Comparison of ENCODE assay signal across 25 cellular contexts in the genomic region with DNA sequence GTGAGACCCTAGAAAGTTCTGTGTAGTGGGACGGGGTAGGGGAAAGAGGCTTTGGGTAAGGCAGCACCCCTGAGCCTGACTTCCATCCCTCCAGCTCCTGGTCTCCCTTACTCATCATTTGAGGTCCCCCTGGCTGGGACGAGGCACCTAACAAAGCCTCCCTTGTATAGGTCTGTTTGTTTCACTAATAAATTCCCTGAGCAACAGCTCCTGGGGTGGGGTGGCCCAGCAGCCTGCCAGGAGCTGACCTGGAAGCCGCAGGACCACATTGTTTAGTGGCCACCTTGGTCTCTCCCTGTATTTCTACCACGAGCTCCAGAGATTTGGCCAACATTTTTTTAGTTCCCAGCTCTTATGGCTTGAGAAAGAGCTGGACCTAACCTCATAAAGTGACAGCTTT. TPM values are rescaled to one million over a fixed set of nuclear protein-coding genes. Genes with fewer than 3 reads are reported as not detected.
A peak's percentile ranks its signal among the peaks of the same experiment; 100 is the strongest.
DNase-seq lines count a peak whose midpoint lies in the region; ATAC-seq, FAIRE-seq and TF ChIP-seq lines count a peak whose summit lies in the region.
"Had no signal": no experiment of that assay in that cellular context is flagged by ENCODE, and none has a peak within 500 bp of the region (broad histone marks: within the 10 kb centered on the region; RNA-seq: fewer than 3 reads in every experiment).

No MANE protein-coding gene starts in this region.

- CTCF ChIA-PET in GM12878 (lab: Yijun Ruan, JAX), result interaction anchor here (0.7 to 18.1 kb wide), 29 partner anchors 8 to 301 kb away, joined by 3 to 463 read pairs (median 5); partner anchors contain the start of genes CDK5RAP3, NFE2L1, PNPO and PRR15L
- CTCF ChIA-PET in CD4-positive, alpha-beta T cell (lab: Charles Lee), result interaction anchor here (0.7 to 6.2 kb wide), 7 partner anchors 9 to 108 kb away, joined by 3 to 70 read pairs (median 7); partner anchors contain the start of genes CDK5RAP3 and PNPO

- intact Hi-C loops in GM12878 (cut with micrococcal nuclease; ENCODE audit: unreplicated experiment) (no loop called here), right lobe of liver (cut with DNase I) (no loop called here), stomach (cut with DNase I; ENCODE audit: low total_unique reads) (no loop called here), aorta (cut with DNase I) (no loop called here)
- intact Hi-C loops in CD4-positive, alpha-beta T cell (cut with DNase I, micrococcal nuclease), result no loop called here

- H3K9me3 ChIP-seq in GM12878 (replicated peaks; ENCODE audit: control insufficient read depth, insufficient read depth, low read length), result no peaks in the 10 kb centered on the region
- no peaks in the 10 kb centered on the region for H3K9me3 ChIP-seq in right lobe of liver
- no peaks in the 10 kb centered on the region for H3K9me3 ChIP-seq in stomach
- H3K9me3 ChIP-seq in CD4-positive, alpha-beta T cell (ENCODE audit: control insufficient read depth, low read length), result no peaks in the 10 kb centered on the region
- no peaks in the 10 kb centered on the region for H3K9me3 ChIP-seq in aorta (ENCODE audit: control insufficient read depth, low read length)
- H3K9me3 ChIP-seq: heart left ventricle had no signal

- BruUV-seq in GM12878 (replicated peaks; lab: Mats Ljungman, UMichigan), result no TSS peak

- H3K4me3 ChIP-seq in GM12878 (no peak overlapping the region), right lobe of liver (peak overlapping the region in 1 of 3 donors; percentile 52), stomach (peak overlapping the region in 1 of 4 donors; percentile 33), GM23338 (no peak overlapping the region), aorta (ENCODE audit: low read length in 2 of 2) (no peak overlapping the region)

- in situ Hi-C loops in GM12878 (cut with MboI), result no loop called here

- H3K4me2 ChIP-seq in GM12878 (ENCODE audit: control insufficient read depth, insufficient read depth) (peak overlapping the region; percentile 84), GM23338 (no peak overlapping the region)

- ATAC-seq in GM12878 (no peak), right lobe of liver (no peak), HG02973 (IDR thresholded peaks at IDR 0.05; ENCODE audit: unreplicated experiment) (no peak), GM23338 (no peak), aorta (ENCODE audit: low FRiP score) (no peak)
- no peak for ATAC-seq in CD4-positive, alpha-beta T cell (ENCODE audit: poor library complexity)
- ATAC-seq: stimulated activated naive CD8-positive, alpha-beta T cell treated with anti-CD3 and anti-CD28 coated beads, Interleukin-15, Interleukin-2, amounts not matched to agents 100 U/mL and 50 U/mL, for 24 hours had no signal

- no peaks in the 10 kb centered on the region for H3K27me3 ChIP-seq in GM12878 (replicated peaks in 1 of 2; ENCODE audit: control insufficient read depth in 2 of 2, insufficient read depth in 2 of 2, low read length in 1 of 2)
- H3K27me3 ChIP-seq in right lobe of liver, result no peaks in the 10 kb centered on the region
- no peaks in the 10 kb centered on the region for H3K27me3 ChIP-seq in stomach
- no peaks in the 10 kb centered on the region for H3K27me3 ChIP-seq in CD4-positive, alpha-beta T cell (ENCODE audit: control insufficient read depth, insufficient read depth, low read length)
- no peaks in the 10 kb centered on the region for H3K27me3 ChIP-seq in GM23338 (ENCODE audit: insufficient read depth)
- no peaks in the 10 kb centered on the region for H3K27me3 ChIP-seq in aorta (ENCODE audit: control insufficient read depth in 1 of 2, insufficient read depth in 2 of 2, low read length in 1 of 2)
- H3K27me3 ChIP-seq: heart left ventricle had no signal

- H3K9ac ChIP-seq in GM12878 (ENCODE audit: control insufficient read depth, insufficient read depth, low read length), result no peak overlapping the region

- H3K27me3 Mint-ChIP-seq in CD4-positive, alpha-beta T cell, result no peaks in the 10 kb centered on the region
- peaks cover 4% of the 10 kb centered on the region for H3K27me3 Mint-ChIP-seq in GM23338 (ENCODE audit: insufficient read depth, low read depth, poor library complexity)
- H3K27me3 Mint-ChIP-seq: activated CD4-positive, alpha-beta memory T cell treated with anti-CD3 and anti-CD28 coated beads, Interleukin-2, amount 10 ng/mL, durations not matched to agents 7 days and 5 days; CD4-positive, CD25-positive, alpha-beta regulatory T cell; IgD-negative memory B cell; type B pancreatic cell had no signal

- H3K4me3 Mint-ChIP-seq in CD4-positive, alpha-beta T cell, result no peak overlapping the region
- no peak overlapping the region for H3K4me3 Mint-ChIP-seq in GM23338
- H3K4me3 Mint-ChIP-seq: activated CD4-positive, alpha-beta memory T cell treated with anti-CD3 and anti-CD28 coated beads, Interleukin-2, amount 10 ng/mL, durations not matched to agents 7 days and 5 days; type B pancreatic cell had no signal

- TF ChIP-seq EP300 in GM12878 (IDR thresholded peaks at IDR 0.05; ENCODE audit: borderline replicate concordance in 1 of 2, control insufficient read depth in 1 of 2, low read depth in 2 of 2, low read length in 2 of 2) (no peak), stomach (IDR thresholded peaks at IDR 0.05) (no peak)

- H4K20me1 ChIP-seq in GM12878 (ENCODE audit: control insufficient read depth, insufficient read depth), result no peaks in the 10 kb centered on the region
- H4K20me1 ChIP-seq in GM23338 (replicated peaks; ENCODE audit: insufficient read depth), result no peaks in the 10 kb centered on the region

- H3K36me3 ChIP-seq in GM12878 (ENCODE audit: control insufficient read depth in 2 of 2, insufficient read depth in 2 of 2, low read length in 1 of 2) (peaks cover 3 to 8% of the 10 kb centered on the region in 2 experiments), right lobe of liver (no peaks in the 10 kb centered on the region), stomach (peaks cover 3 to 52% (median 31%) of the 10 kb centered on the region in 4 donors), GM23338 (ENCODE audit: insufficient read depth) (no peaks in the 10 kb centered on the region), aorta (ENCODE audit: control insufficient read depth in 1 of 2, insufficient read depth in 2 of 2, low read length in 1 of 2) (peaks cover 0 to 2% of the 10 kb centered on the region in 2 donors)

- TF ChIP-seq CTCF in GM12878 (IDR thresholded peaks at IDR 0.05 in 2 of 3, conservative IDR thresholded peaks at IDR 0.05 in 1 of 3; ENCODE audit: control insufficient read depth in 2 of 3, extremely low read depth in 1 of 3, insufficient read depth in 1 of 3, low read depth in 3 of 3, low read length in 3 of 3) (no peak), right lobe of liver (IDR thresholded peaks at IDR 0.05) (no peak), stomach (IDR thresholded peaks at IDR 0.05) (no peak), GM23338 (conservative IDR thresholded peaks at IDR 0.05; ENCODE audit: low read depth in 2 of 2) (no peak)
- TF ChIP-seq CTCF in CD4-positive, alpha-beta T cell (IDR thresholded peaks at IDR 0.05), result no peak

- peaks cover 2% of the 10 kb centered on the region; the same call in 1 of the 2 replicates for H3F3A ChIP-seq in GM23338 (replicated peaks; ENCODE audit: low read depth)

- peaks cover 32% of the 10 kb centered on the region for H3K4me1 Mint-ChIP-seq in CD4-positive, alpha-beta T cell (ENCODE audit: low read depth)
- peaks cover 19% of the 10 kb centered on the region for H3K4me1 Mint-ChIP-seq in GM23338

- TF ChIP-seq POLR2A in GM12878 (IDR thresholded peaks at IDR 0.05; ENCODE audit: low read depth, low read length), result no peak
- TF ChIP-seq POLR2A in right lobe of liver (IDR thresholded peaks at IDR 0.05), result no peak
- TF ChIP-seq POLR2A in stomach (IDR thresholded peaks at IDR 0.05), result no peak

- POLR2A ChIA-PET in GM12878 (lab: Charles Lee), result interaction anchor here (0.6 to 4.6 kb wide), 11 partner anchors 9 to 78 kb away, joined by 3 to 39 read pairs (median 4); partner anchors contain the start of genes CDK5RAP3, PNPO and SP2
- POLR2A ChIA-PET in CD4-positive, alpha-beta T cell (lab: Charles Lee), result interaction anchor here (0.6 to 4.8 kb wide), 5 partner anchors 9 to 55 kb away, joined by 3 to 23 read pairs (median 6); partner anchors contain the start of genes CDK5RAP3 and PNPO

- no peak overlapping the region for H3K27ac ChIP-seq in GM12878 (ENCODE audit: control insufficient read depth, insufficient read depth)
- peak overlapping the region; percentile 86 to 98 (median 93) for H3K27ac ChIP-seq in right lobe of liver
- H3K27ac ChIP-seq in stomach, result peak overlapping the region; percentile 86 to 94 (median 91)
- no peak overlapping the region for H3K27ac ChIP-seq in CD4-positive, alpha-beta T cell (ENCODE audit: low read depth, low read length)
- H3K27ac ChIP-seq in GM23338 (ENCODE audit: low read depth), result no peak overlapping the region
- no peak overlapping the region for H3K27ac ChIP-seq in aorta (ENCODE audit: low read depth in 1 of 2, low read length in 2 of 2)

- TF ChIP-seq RAD21 in GM12878 (IDR thresholded peaks at IDR 0.05; ENCODE audit: insufficient read depth, low read depth, low read length), result no peak

- RAD21 ChIA-PET in GM12878 (lab: Charles Lee; ENCODE audit: unreplicated experiment), result interaction anchor here (0.8 to 7.6 kb wide), 21 partner anchors 9 to 110 kb away, joined by 3 to 126 read pairs (median 6); partner anchors contain the start of genes CDK5RAP3, PNPO, SCRN2 and SP6

- WGBS in GM12878 (ENCODE audit: insufficient coverage, insufficient replicate concordance, low lambda C conversion rate, missing lambda C conversion rate), result 75% methylated on average over 4 of the region's 4 CpGs
- 100% methylated on average over 1 of the region's 4 CpGs for WGBS in right lobe of liver (ENCODE audit: insufficient coverage, low coverage, low lambda C conversion rate, missing lambda C conversion rate)
- WGBS in stomach, 5 donors, result 45 to 58% (median 50%) methylated on average over 4 of the region's 4 CpGs
- WGBS in aorta, 2 donors, result 88 to 90% methylated on average over 4 of the region's 4 CpGs

- H3K36me3 Mint-ChIP-seq in CD4-positive, alpha-beta T cell (ENCODE audit: low read depth), result peaks cover 17% of the 10 kb centered on the region
- no peaks in the 10 kb centered on the region; the same call in 1 of the 3 replicates for H3K36me3 Mint-ChIP-seq in GM23338 (ENCODE audit: low read depth)
- H3K36me3 Mint-ChIP-seq: type B pancreatic cell had no signal

- DNase-seq in HT-29 (ENCODE audit: low spot score) (peak; percentile 71), GM12878 (ENCODE audit: low read depth, low spot score) (no peak), right lobe of liver (no peak), stomach (no peak), GM23338 (ENCODE audit: low spot score) (no peak), aorta (no peak)
- DNase-seq in CD4-positive, alpha-beta T cell, result no peak
- DNase-seq: activated CD4-positive, alpha-beta memory T cell treated with anti-CD3 and anti-CD28 coated beads, Interleukin-2, amount 10 ng/mL, durations not matched to agents 7 days and 5 days; activated CD4-positive, CD25-positive, alpha-beta regulatory T cell; activated effector memory CD4-positive, alpha-beta T cell treated with anti-CD3 and anti-CD28 coated beads, Interleukin-2, amount 50 U/mL, for 16 hours; cortex of kidney; DMS 273 treated with DMSO at 0.1 percent for 48 hours; H7; heart left ventricle; NCI-H1436; NCI-H524; stimulated activated CD4-positive, alpha-beta T cell treated with anti-CD3 and anti-CD28 coated beads, Interleukin-4, amount 100 ng/mL, for 24 hours; stimulated activated naive CD8-positive, alpha-beta T cell treated with anti-CD3 and anti-CD28 coated beads, Interleukin-15, Interleukin-2, amounts not matched to agents 100 U/mL and 50 U/mL, for 24 hours; T1000 had no signal

- H3K4me1 ChIP-seq in GM12878 (ENCODE audit: control insufficient read depth, insufficient read depth, low read length), result peaks cover 33% of the 10 kb centered on the region
- H3K4me1 ChIP-seq in right lobe of liver, result peaks cover 0 to 78% (median 29%) of the 10 kb centered on the region in 4 donors
- H3K4me1 ChIP-seq in stomach, result peaks cover 46 to 80% (median 66%) of the 10 kb centered on the region in 4 donors
- H3K4me1 ChIP-seq in GM23338 (ENCODE audit: insufficient read depth), result 0 out of 2 replicates have a peak, but pooled peaks cover 5% of the 10 kb centered on the region
- no peaks in the 10 kb centered on the region for H3K4me1 ChIP-seq in aorta (ENCODE audit: control insufficient read depth in 1 of 2, insufficient read depth in 2 of 2, low read length in 2 of 2)

- no peak overlapping the region for H2AFZ ChIP-seq in GM12878 (ENCODE audit: control insufficient read depth, low read depth, low read length)
- H2AFZ ChIP-seq in GM23338, result no peak overlapping the region

- H3K9me3 Mint-ChIP-seq in CD4-positive, alpha-beta T cell, result no peaks in the 10 kb centered on the region
- H3K9me3 Mint-ChIP-seq in GM23338, result no peaks in the 10 kb centered on the region
- H3K9me3 Mint-ChIP-seq: activated CD4-positive, alpha-beta memory T cell treated with anti-CD3 and anti-CD28 coated beads, Interleukin-2, amount 10 ng/mL, durations not matched to agents 7 days and 5 days; CD4-positive, CD25-positive, alpha-beta regulatory T cell; IgD-negative memory B cell; type B pancreatic cell had no signal

- no peak for FAIRE-seq in GM12878 (lab: Jason Lieb, UNC)
- FAIRE-seq: bronchial epithelial cell had no signal

- SMC1A ChIA-PET in GM12878 (lab: Charles Lee; ENCODE audit: uncharacterized antibody, unreplicated experiment), result interaction anchor here (0.7 to 8.1 kb wide), 20 partner anchors 9 to 107 kb away, joined by 3 to 158 read pairs (median 8); partner anchors contain the start of genes CDK5RAP3, PNPO, SCRN2 and SP2

- no peak overlapping the region for H3K27ac Mint-ChIP-seq in CD4-positive, alpha-beta T cell
- H3K27ac Mint-ChIP-seq in GM23338, result no peak overlapping the region
- H3K27ac Mint-ChIP-seq: activated CD4-positive, alpha-beta memory T cell treated with anti-CD3 and anti-CD28 coated beads, Interleukin-2, amount 10 ng/mL, durations not matched to agents 7 days and 5 days; type B pancreatic cell had no signal

- H3K9me2 ChIP-seq in GM23338 (ENCODE audit: insufficient read depth), result no peaks in the 10 kb centered on the region

- no peaks in the 10 kb centered on the region for H3K79me2 ChIP-seq in GM12878 (ENCODE audit: control insufficient read depth, insufficient read depth, low read length)
- no peaks in the 10 kb centered on the region for H3K79me2 ChIP-seq in GM23338 (replicated peaks; ENCODE audit: insufficient read depth)

RNA-seq across cellular contexts. Expression of gene PRR15L, which starts 7.2 kb away (rescaled TPM):
- total RNA-seq in HT-29 (2014; rRNA removed; shearing (Covaris generic)), result 54.3 and 59.6 TPM in 2 replicates
- not detected in 2 replicates for total RNA-seq in GM12878 (2013; cell fraction: nucleolus; rRNA removed)
- total RNA-seq in GM12878 (2014; rRNA removed), result not detected in 2 replicates
- not detected in 2 replicates for total RNA-seq in GM12878 (2014; rRNA removed; fragmentation: Illumina TruSeq; extraction: Trizol)
- not detected in 2 replicates for total RNA-seq in GM12878 (2021)
- polyA plus RNA-seq in GM12878 (2011; ENCODE audit: low read depth), result not detected
- polyA plus RNA-seq in GM12878 (2011; rRNA removed), result not detected in 2 replicates
- polyA plus RNA-seq in GM12878 (2011; cell fraction: cytosol; rRNA removed), result not detected in 2 replicates
- not detected in 2 replicates for polyA plus RNA-seq in GM12878 (2011; cell fraction: nucleus; rRNA removed)
- 0.11 TPM in 1 of 2 replicates, not detected in the other for polyA plus RNA-seq in GM12878 (2012)
- not detected in 2 replicates for polyA plus RNA-seq in GM12878 (2014; fragmentation: Illumina TruSeq; extraction: Trizol)
- polyA plus RNA-seq in GM12878 (2014; fragmentation: Nextera tagmentation; extraction: Ambion mirVana), result not detected
- polyA plus RNA-seq in GM12878 (2014; rRNA removed), result not detected in 2 replicates
- under 1 TPM; 0.11 to 0.18 TPM for polyA plus RNA-seq in GM12878 (2016; fragmentation: Nextera tagmentation; extraction: Ambion mirVana)
- not detected in 2 replicates for polyA minus RNA-seq in GM12878 (2011; rRNA and poly(A)+ RNA removed)
- not detected in 2 replicates for polyA minus RNA-seq in GM12878 (2011; cell fraction: cytosol; rRNA and poly(A)+ RNA removed)
- not detected in 2 replicates for polyA minus RNA-seq in GM12878 (2011; cell fraction: nucleus; rRNA and poly(A)+ RNA removed)
- total RNA-seq in right lobe of liver, result 1 to 10 TPM in 1 of 6 experiments, under 1 TPM in 5; 0.19 to 1.1 (median 0.47) TPM
- 10 to 100 TPM; 23.9 to 93.6 (median 69.8) TPM for total RNA-seq in stomach
- polyA plus RNA-seq in stomach, result 100 to 1,000 TPM in 1 of 3 donors, 10 to 100 TPM in 2; 71.0 to 102 (median 97.9) TPM
- total RNA-seq in CD4-positive, alpha-beta T cell, result not detected
- not detected in 2 replicates for total RNA-seq in GM23338 (2014; rRNA removed; shearing (Covaris generic))
- polyA plus RNA-seq in GM23338 (2016; fragmentation: Nextera tagmentation; extraction: Ambion mirVana), result 0.57 and 0.66 TPM in 2 replicates
- not detected for total RNA-seq in aorta
- 10 to 100 TPM in 1 of 2 donors, under 1 TPM in 1; 0.87 to 43.5 TPM for polyA plus RNA-seq in aorta
- total RNA-seq: activated CD4-positive, alpha-beta memory T cell treated with anti-CD3 and anti-CD28 coated beads, Interleukin-2, amount 10 ng/mL, durations not matched to agents 7 days and 5 days; CD4-positive, CD25-positive, alpha-beta regulatory T cell had no signal
- polyA plus RNA-seq: AG04450, IgD-negative memory B cell had no signal

RNA-seq across cellular contexts. Expression of gene PNPO, which starts 9.1 kb away (rescaled TPM):
- 26.4 and 28.4 TPM in 2 replicates for total RNA-seq in HT-29 (2014; rRNA removed; shearing (Covaris generic))
- total RNA-seq in GM12878 (2013; cell fraction: nucleolus; rRNA removed), result 17.5 and 17.7 TPM in 2 replicates
- total RNA-seq in GM12878 (2014; rRNA removed), result 43.4 and 45.9 TPM in 2 replicates
- 33.6 and 34.5 TPM in 2 replicates for total RNA-seq in GM12878 (2014; rRNA removed; fragmentation: Illumina TruSeq; extraction: Trizol)
- total RNA-seq in GM12878 (2021), result 47.9 and 52.6 TPM in 2 replicates
- 8.7 TPM for polyA plus RNA-seq in GM12878 (2011; ENCODE audit: low read depth)
- 22.1 and 30.1 TPM in 2 replicates for polyA plus RNA-seq in GM12878 (2011; rRNA removed)
- polyA plus RNA-seq in GM12878 (2011; cell fraction: cytosol; rRNA removed), result 33.5 and 36.9 TPM in 2 replicates
- polyA plus RNA-seq in GM12878 (2011; cell fraction: nucleus; rRNA removed), result 10.9 and 14.7 TPM in 2 replicates
- 9.9 and 11.5 TPM in 2 replicates for polyA plus RNA-seq in GM12878 (2012)
- 40.1 and 41.3 TPM in 2 replicates for polyA plus RNA-seq in GM12878 (2014; fragmentation: Illumina TruSeq; extraction: Trizol)
- polyA plus RNA-seq in GM12878 (2014; fragmentation: Nextera tagmentation; extraction: Ambion mirVana), result 10 to 100 TPM; 13.9 to 32.3 TPM
- 32.9 and 34.1 TPM in 2 replicates for polyA plus RNA-seq in GM12878 (2014; rRNA removed)
- 10 to 100 TPM; 40.2 to 42.1 TPM for polyA plus RNA-seq in GM12878 (2016; fragmentation: Nextera tagmentation; extraction: Ambion mirVana)
- 45.1 and 55.3 TPM in 2 replicates for polyA minus RNA-seq in GM12878 (2011; rRNA and poly(A)+ RNA removed)
- 14.4 and 18.4 TPM in 2 replicates for polyA minus RNA-seq in GM12878 (2011; cell fraction: cytosol; rRNA and poly(A)+ RNA removed)
- 8.6 and 18.3 TPM in 2 replicates for polyA minus RNA-seq in GM12878 (2011; cell fraction: nucleus; rRNA and poly(A)+ RNA removed)
- 100 to 1,000 TPM in 5 of 6 experiments, 10 to 100 TPM in 1; 85.0 to 151 (median 124) TPM for total RNA-seq in right lobe of liver
- total RNA-seq in stomach, result 10 to 100 TPM in 4 of 5 donors, not detected in 1; 12.1 to 44.2 (median 19.8) TPM
- 10 to 100 TPM in 1 of 3 donors, 1 to 10 TPM in 2; 7.6 to 10.3 (median 8.6) TPM for polyA plus RNA-seq in stomach
- 1 to 10 TPM; 2.2 to 2.4 TPM for total RNA-seq in CD4-positive, alpha-beta T cell
- total RNA-seq in GM23338 (2014; rRNA removed; shearing (Covaris generic)), result 12.7 and 21.8 TPM in 2 replicates
- polyA plus RNA-seq in GM23338 (2016; fragmentation: Nextera tagmentation; extraction: Ambion mirVana), result 3.9 and 5.0 TPM in 2 replicates
- total RNA-seq in aorta, result 10 to 100 TPM; 14.3 to 19.5 TPM
- 1 to 10 TPM; 4.9 to 6.9 TPM for polyA plus RNA-seq in aorta

RNA-seq across cellular contexts. Expression of gene CDK5RAP3, which starts 20.5 kb away (rescaled TPM):
- 132 and 142 TPM in 2 replicates for total RNA-seq in HT-29 (2014; rRNA removed; shearing (Covaris generic))
- 248 and 271 TPM in 2 replicates for total RNA-seq in GM12878 (2013; cell fraction: nucleolus; rRNA removed)
- total RNA-seq in GM12878 (2014; rRNA removed), result 150 and 159 TPM in 2 replicates
- total RNA-seq in GM12878 (2014; rRNA removed; fragmentation: Illumina TruSeq; extraction: Trizol), result 92.1 and 99.9 TPM in 2 replicates
- 168 and 177 TPM in 2 replicates for total RNA-seq in GM12878 (2021)
- 293 TPM for polyA plus RNA-seq in GM12878 (2011; ENCODE audit: low read depth)
- 101 and 127 TPM in 2 replicates for polyA plus RNA-seq in GM12878 (2011; rRNA removed)
- 142 and 155 TPM in 2 replicates for polyA plus RNA-seq in GM12878 (2011; cell fraction: cytosol; rRNA removed)
- polyA plus RNA-seq in GM12878 (2011; cell fraction: nucleus; rRNA removed), result 1,072 and 1,222 TPM in 2 replicates
- polyA plus RNA-seq in GM12878 (2012), result 245 and 255 TPM in 2 replicates
- polyA plus RNA-seq in GM12878 (2014; fragmentation: Illumina TruSeq; extraction: Trizol), result 129 and 163 TPM in 2 replicates
- 100 to 1,000 TPM in 1 of 2 experiments, 10 to 100 TPM in 1; 69.4 to 160 TPM for polyA plus RNA-seq in GM12878 (2014; fragmentation: Nextera tagmentation; extraction: Ambion mirVana)
- 204 and 209 TPM in 2 replicates for polyA plus RNA-seq in GM12878 (2014; rRNA removed)
- 100 to 1,000 TPM; 223 to 237 TPM for polyA plus RNA-seq in GM12878 (2016; fragmentation: Nextera tagmentation; extraction: Ambion mirVana)
- 97.9 and 132 TPM in 2 replicates for polyA minus RNA-seq in GM12878 (2011; rRNA and poly(A)+ RNA removed)
- polyA minus RNA-seq in GM12878 (2011; cell fraction: cytosol; rRNA and poly(A)+ RNA removed), result 21.6 and 32.2 TPM in 2 replicates
- polyA minus RNA-seq in GM12878 (2011; cell fraction: nucleus; rRNA and poly(A)+ RNA removed), result 148 and 158 TPM in 2 replicates
- total RNA-seq in right lobe of liver, result 100 to 1,000 TPM in 3 of 6 experiments, 10 to 100 TPM in 3; 47.3 to 119 (median 99.7) TPM
- 100 to 1,000 TPM; 101 to 682 (median 474) TPM for total RNA-seq in stomach
- polyA plus RNA-seq in stomach, result 100 to 1,000 TPM; 155 to 300 (median 242) TPM
- total RNA-seq in CD4-positive, alpha-beta T cell, result 100 to 1,000 TPM; 206 to 224 TPM
- 67.0 and 106 TPM in 2 replicates for total RNA-seq in GM23338 (2014; rRNA removed; shearing (Covaris generic))
- polyA plus RNA-seq in GM23338 (2016; fragmentation: Nextera tagmentation; extraction: Ambion mirVana), result 78.9 and 92.6 TPM in 2 replicates
- 100 to 1,000 TPM in 1 of 2 donors, 10 to 100 TPM in 1; 99.5 to 196 TPM for total RNA-seq in aorta
- polyA plus RNA-seq in aorta, result 100 to 1,000 TPM in 1 of 2 donors, 10 to 100 TPM in 1; 66.1 to 679 TPM

RNA-seq across cellular contexts. Expression of gene SP2, which starts 54.4 kb away (rescaled TPM):
- 6.5 and 7.9 TPM in 2 replicates for total RNA-seq in HT-29 (2014; rRNA removed; shearing (Covaris generic))
- 5.2 and 5.3 TPM in 2 replicates for total RNA-seq in GM12878 (2013; cell fraction: nucleolus; rRNA removed)
- 1.8 and 2.1 TPM in 2 replicates for total RNA-seq in GM12878 (2014; rRNA removed)
- 1.6 TPM in 2 replicates for total RNA-seq in GM12878 (2014; rRNA removed; fragmentation: Illumina TruSeq; extraction: Trizol)
- 16.8 and 17.9 TPM in 2 replicates for total RNA-seq in GM12878 (2021)
- 8.5 TPM for polyA plus RNA-seq in GM12878 (2011; ENCODE audit: low read depth)
- 1.1 and 2.3 TPM in 2 replicates for polyA plus RNA-seq in GM12878 (2011; rRNA removed)
- 3.1 and 3.5 TPM in 2 replicates for polyA plus RNA-seq in GM12878 (2011; cell fraction: cytosol; rRNA removed)
- polyA plus RNA-seq in GM12878 (2011; cell fraction: nucleus; rRNA removed), result 5.9 and 11.4 TPM in 2 replicates
- 12.1 and 20.9 TPM in 2 replicates for polyA plus RNA-seq in GM12878 (2012)
- 12.9 and 19.1 TPM in 2 replicates for polyA plus RNA-seq in GM12878 (2014; fragmentation: Illumina TruSeq; extraction: Trizol)
- 1 to 10 TPM; 1.2 to 1.9 TPM for polyA plus RNA-seq in GM12878 (2014; fragmentation: Nextera tagmentation; extraction: Ambion mirVana)
- 7.3 and 10.4 TPM in 2 replicates for polyA plus RNA-seq in GM12878 (2014; rRNA removed)
- 10 to 100 TPM; 17.6 to 18.0 TPM for polyA plus RNA-seq in GM12878 (2016; fragmentation: Nextera tagmentation; extraction: Ambion mirVana)
- polyA minus RNA-seq in GM12878 (2011; rRNA and poly(A)+ RNA removed), result 2.8 and 3.5 TPM in 2 replicates
- 6.1 and 6.8 TPM in 2 replicates for polyA minus RNA-seq in GM12878 (2011; cell fraction: cytosol; rRNA and poly(A)+ RNA removed)
- 0.85 and 2.0 TPM in 2 replicates for polyA minus RNA-seq in GM12878 (2011; cell fraction: nucleus; rRNA and poly(A)+ RNA removed)
- total RNA-seq in right lobe of liver, result 1 to 10 TPM; 3.1 to 7.9 (median 5.5) TPM
- total RNA-seq in stomach, result 10 to 100 TPM in 2 of 5 donors, 1 to 10 TPM in 2, under 1 TPM in 1; 0.87 to 22.8 (median 3.1) TPM
- 10 to 100 TPM in 1 of 3 donors, 1 to 10 TPM in 2; 4.7 to 11.9 (median 8.0) TPM for polyA plus RNA-seq in stomach
- 10 to 100 TPM; 19.9 to 21.5 TPM for total RNA-seq in CD4-positive, alpha-beta T cell
- 6.0 and 7.6 TPM in 2 replicates for total RNA-seq in GM23338 (2014; rRNA removed; shearing (Covaris generic))
- 10.8 and 12.9 TPM in 2 replicates for polyA plus RNA-seq in GM23338 (2016; fragmentation: Nextera tagmentation; extraction: Ambion mirVana)
- 10 to 100 TPM; 14.3 to 18.0 TPM for total RNA-seq in aorta
- 10 to 100 TPM in 1 of 2 donors, 1 to 10 TPM in 1; 7.5 to 12.0 TPM for polyA plus RNA-seq in aorta

Comparison
In these comparisons a context has a peak if more than half of its experiments do, and no peak if none do; other contexts are left out.
1. H3K27ac ChIP-seq: peak in right lobe of liver (3 of 3) and stomach (5 of 5); none in GM12878 (single experiment), CD4-positive, alpha-beta T cell (single experiment), GM23338 (single experiment) and aorta (0 of 2).
2. RNA of gene PRR15L, which starts 7.2 kb away (total RNA-seq): 23.9 to 93.6 TPM in stomach and 54.3 to 59.6 TPM in HT-29; 0.19 to 1.1 TPM in right lobe of liver, not detected in aorta, not detected in GM23338, not detected in GM12878 and not detected in CD4-positive, alpha-beta T cell; every median in the first group is over 10 times any median in the second.